8 cellular contexts compared by ENCODE assay signal in genomic region chr6:10801224-10801848, GRCh38. TPM values are rescaled to one million over a fixed set of nuclear protein-coding genes. Genes with fewer than 3 reads are reported as not detected.
DNase-seq lines count a peak whose midpoint lies in the region; ATAC-seq and TF ChIP-seq lines count a peak whose summit lies in the region.

No MANE protein-coding gene starts in this region.

- ATAC-seq in HG02885 (IDR thresholded peaks at IDR 0.05; ENCODE audit: poor library complexity, unreplicated experiment): peak; percentile 95

- TF ChIP-seq CTCF in GM13977 (IDR thresholded peaks at IDR 0.05; ENCODE audit: extremely low read depth, insufficient read depth, missing control alignments) (peak; percentile 94), WI38 (IDR thresholded peaks at IDR 0.05; ENCODE audit: low read depth, low read length) (peak; percentile 97)

- no peak overlapping the region for H3K4me3 ChIP-seq in WI38 (ENCODE audit: low read depth, low read length)

- DNase-seq in A172 (ENCODE audit: low spot score) (peak; percentile 67), GM13977 (ENCODE audit: low spot score) (peak; percentile 76), NCI-H2081 (lab: John Stamatoyannopoulos, UW) (peak; percentile 59 to 68), kidney tubule cell (ENCODE audit: low spot score) (peak; percentile 69)
- DNase-seq in central memory CD4-positive, alpha-beta T cell: peak; percentile 43
- DNase-seq in stimulated activated CD4-positive, alpha-beta T cell treated with anti-CD3 and anti-CD28 coated beads, Interleukin-4, amount 100 ng/mL, for 4 hours: peak; percentile 42 to 56

- in situ Hi-C loops in GM13977 (cut with MboI; ENCODE audit: low pct_unique_long_range_greater_than_20kb, low sequenced_read_pairs, unreplicated experiment): no loop called here

RNA-seq across cellular contexts. Expression of gene MAK, which starts 37.0 kb away (rescaled TPM):
- 0.02 TPM in 1 of 2 replicates, not detected in the other for total RNA-seq in A172 (2014; rRNA removed; shearing (Covaris generic))

RNA-seq across cellular contexts. Expression of gene TMEM14B, which starts 53.7 kb away (rescaled TPM):
- 240 and 245 TPM in 2 replicates for total RNA-seq in A172 (2014; rRNA removed; shearing (Covaris generic))
